2 cellular contexts compared by ENCODE assay signal in the genomic region with DNA sequence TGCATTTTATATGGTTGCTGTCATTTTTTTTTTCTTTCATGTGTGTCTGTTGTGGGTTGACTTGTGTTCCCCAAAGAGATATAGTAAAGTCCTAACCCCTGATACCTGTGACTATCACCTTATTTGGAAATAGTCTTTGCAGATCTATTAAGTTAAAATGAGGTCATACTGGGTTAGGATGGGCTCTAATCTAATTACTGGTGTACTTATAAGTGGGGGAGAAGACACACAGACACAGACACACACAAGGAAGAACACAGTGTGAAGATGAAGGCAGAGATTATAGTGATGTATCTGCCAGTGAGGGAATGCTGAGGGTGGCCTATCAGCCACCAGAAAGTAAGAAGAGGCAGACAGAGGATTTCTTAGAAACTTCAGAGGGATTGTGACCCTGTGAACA.
TF ChIP-seq lines count a peak whose summit lies in the region.

No MANE protein-coding gene starts in this region.

TF ChIP-seq in endothelial cell of umbilical vein, 7 proteins besides CTCF, POLR2A, EP300 and RAD21:
- no peak for TF ChIP-seq FOS (IDR thresholded peaks at IDR 0.05; ENCODE audit: borderline replicate concordance, insufficient read depth, low read length)

TF ChIP-seq in HepG2, 621 proteins besides CTCF, POLR2A, EP300 and RAD21:
- TF ChIP-seq, protein P1, sequence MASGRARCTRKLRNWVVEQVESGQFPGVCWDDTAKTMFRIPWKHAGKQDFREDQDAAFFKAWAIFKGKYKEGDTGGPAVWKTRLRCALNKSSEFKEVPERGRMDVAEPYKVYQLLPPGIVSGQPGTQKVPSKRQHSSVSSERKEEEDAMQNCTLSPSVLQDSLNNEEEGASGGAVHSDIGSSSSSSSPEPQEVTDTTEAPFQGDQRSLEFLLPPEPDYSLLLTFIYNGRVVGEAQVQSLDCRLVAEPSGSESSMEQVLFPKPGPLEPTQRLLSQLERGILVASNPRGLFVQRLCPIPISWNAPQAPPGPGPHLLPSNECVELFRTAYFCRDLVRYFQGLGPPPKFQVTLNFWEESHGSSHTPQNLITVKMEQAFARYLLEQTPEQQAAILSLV (CRISPR knock-in tag; IDR thresholded peaks at IDR 0.05; ENCODE audit: borderline replicate concordance), result no peak
- TF ChIP-seq ZNF337 (CRISPR knock-in tag; IDR thresholded peaks at IDR 0.05; ENCODE audit: borderline replicate concordance, low read depth), result no peak
- TF ChIP-seq, protein P2, sequence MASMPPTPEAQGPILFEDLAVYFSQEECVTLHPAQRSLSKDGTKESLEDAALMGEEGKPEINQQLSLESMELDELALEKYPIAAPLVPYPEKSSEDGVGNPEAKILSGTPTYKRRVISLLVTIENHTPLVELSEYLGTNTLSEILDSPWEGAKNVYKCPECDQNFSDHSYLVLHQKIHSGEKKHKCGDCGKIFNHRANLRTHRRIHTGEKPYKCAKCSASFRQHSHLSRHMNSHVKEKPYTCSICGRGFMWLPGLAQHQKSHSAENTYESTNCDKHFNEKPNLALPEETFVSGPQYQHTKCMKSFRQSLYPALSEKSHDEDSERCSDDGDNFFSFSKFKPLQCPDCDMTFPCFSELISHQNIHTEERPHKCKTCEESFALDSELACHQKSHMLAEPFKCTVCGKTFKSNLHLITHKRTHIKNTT (CRISPR knock-in tag; IDR thresholded peaks at IDR 0.05), result no peak
- TF ChIP-seq NFE2 (CRISPR knock-in tag; IDR thresholded peaks at IDR 0.05), result no peak
- no peak for TF ChIP-seq ZBTB20 (CRISPR knock-in tag; IDR thresholded peaks at IDR 0.05; ENCODE audit: borderline replicate concordance, low read depth)
- no peak for TF ChIP-seq MED8 (CRISPR knock-in tag; IDR thresholded peaks at IDR 0.05; ENCODE audit: insufficient replicate concordance)
- no peak for TF ChIP-seq EED (CRISPR knock-in tag; IDR thresholded peaks at IDR 0.05)
- TF ChIP-seq, protein P3, sequence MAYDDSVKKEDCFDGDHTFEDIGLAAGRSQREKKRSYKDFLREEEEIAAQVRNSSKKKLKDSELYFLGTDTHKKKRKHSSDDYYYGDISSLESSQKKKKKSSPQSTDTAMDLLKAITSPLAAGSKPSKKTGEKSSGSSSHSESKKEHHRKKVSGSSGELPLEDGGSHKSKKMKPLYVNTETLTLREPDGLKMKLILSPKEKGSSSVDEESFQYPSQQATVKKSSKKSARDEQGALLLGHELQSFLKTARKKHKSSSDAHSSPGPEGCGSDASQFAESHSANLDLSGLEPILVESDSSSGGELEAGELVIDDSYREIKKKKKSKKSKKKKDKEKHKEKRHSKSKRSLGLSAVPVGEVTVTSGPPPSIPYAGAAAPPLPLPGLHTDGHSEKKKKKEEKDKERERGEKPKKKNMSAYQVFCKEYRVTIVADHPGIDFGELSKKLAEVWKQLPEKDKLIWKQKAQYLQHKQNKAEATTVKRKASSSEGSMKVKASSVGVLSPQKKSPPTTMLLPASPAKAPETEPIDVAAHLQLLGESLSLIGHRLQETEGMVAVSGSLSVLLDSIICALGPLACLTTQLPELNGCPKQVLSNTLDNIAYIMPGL (CRISPR knock-in tag; IDR thresholded peaks at IDR 0.05; ENCODE audit: borderline replicate concordance in 1 of 2, low read depth in 1 of 2), result no peak
- TF ChIP-seq, protein P4, sequence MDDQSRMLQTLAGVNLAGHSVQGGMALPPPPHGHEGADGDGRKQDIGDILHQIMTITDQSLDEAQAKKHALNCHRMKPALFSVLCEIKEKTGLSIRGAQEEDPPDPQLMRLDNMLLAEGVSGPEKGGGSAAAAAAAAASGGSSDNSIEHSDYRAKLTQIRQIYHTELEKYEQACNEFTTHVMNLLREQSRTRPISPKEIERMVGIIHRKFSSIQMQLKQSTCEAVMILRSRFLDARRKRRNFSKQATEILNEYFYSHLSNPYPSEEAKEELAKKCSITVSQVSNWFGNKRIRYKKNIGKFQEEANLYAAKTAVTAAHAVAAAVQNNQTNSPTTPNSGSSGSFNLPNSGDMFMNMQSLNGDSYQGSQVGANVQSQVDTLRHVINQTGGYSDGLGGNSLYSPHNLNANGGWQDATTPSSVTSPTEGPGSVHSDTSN (CRISPR knock-in tag; IDR thresholded peaks at IDR 0.05; ENCODE audit: borderline replicate concordance), result no peak
- TF ChIP-seq, protein P5, sequence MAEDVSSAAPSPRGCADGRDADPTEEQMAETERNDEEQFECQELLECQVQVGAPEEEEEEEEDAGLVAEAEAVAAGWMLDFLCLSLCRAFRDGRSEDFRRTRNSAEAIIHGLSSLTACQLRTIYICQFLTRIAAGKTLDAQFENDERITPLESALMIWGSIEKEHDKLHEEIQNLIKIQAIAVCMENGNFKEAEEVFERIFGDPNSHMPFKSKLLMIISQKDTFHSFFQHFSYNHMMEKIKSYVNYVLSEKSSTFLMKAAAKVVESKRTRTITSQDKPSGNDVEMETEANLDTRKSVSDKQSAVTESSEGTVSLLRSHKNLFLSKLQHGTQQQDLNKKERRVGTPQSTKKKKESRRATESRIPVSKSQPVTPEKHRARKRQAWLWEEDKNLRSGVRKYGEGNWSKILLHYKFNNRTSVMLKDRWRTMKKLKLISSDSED (CRISPR knock-in tag; IDR thresholded peaks at IDR 0.05), result no peak
- TF ChIP-seq SPEN (CRISPR knock-in tag; IDR thresholded peaks at IDR 0.05; ENCODE audit: low read depth), result no peak
- no peak for TF ChIP-seq ZNF737 (CRISPR knock-in tag; IDR thresholded peaks at IDR 0.05; ENCODE audit: borderline replicate concordance)
- TF ChIP-seq, protein P6, sequence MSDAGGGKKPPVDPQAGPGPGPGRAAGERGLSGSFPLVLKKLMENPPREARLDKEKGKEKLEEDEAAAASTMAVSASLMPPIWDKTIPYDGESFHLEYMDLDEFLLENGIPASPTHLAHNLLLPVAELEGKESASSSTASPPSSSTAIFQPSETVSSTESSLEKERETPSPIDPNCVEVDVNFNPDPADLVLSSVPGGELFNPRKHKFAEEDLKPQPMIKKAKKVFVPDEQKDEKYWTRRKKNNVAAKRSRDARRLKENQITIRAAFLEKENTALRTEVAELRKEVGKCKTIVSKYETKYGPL (CRISPR knock-in tag; IDR thresholded peaks at IDR 0.05), result no peak
